Comparison of ENCODE assay signal across 8 cellular contexts in genomic region chr11:2398664-2399355, GRCh38. TPM values are rescaled to one million over a fixed set of nuclear protein-coding genes. Genes with fewer than 3 reads are reported as not detected.
A peak's percentile ranks its signal among the peaks of the same experiment; 100 is the strongest.
DNase-seq lines count a peak whose midpoint lies in the region; ATAC-seq and TF ChIP-seq lines count a peak whose summit lies in the region.

No MANE protein-coding gene starts in this region.

- H3K4me1 ChIP-seq in Peyer's patch (peaks cover 0 to 28% (median 16%) of the 10 kb centered on the region in 4 donors), esophagus muscularis mucosa (peaks cover 25 to 59% (median 43%) of the 10 kb centered on the region in 4 donors)

- 74% methylated on average over 6 of the region's 7 CpGs for WGBS in esophagus muscularis mucosa

- TF ChIP-seq EP300 in esophagus muscularis mucosa (IDR thresholded peaks at IDR 0.05), result no peak

- H3K36me3 ChIP-seq in Peyer's patch (peaks cover 0 to 53% (median 0%) of the 10 kb centered on the region in 3 donors), esophagus muscularis mucosa (peaks cover 46 to 72% (median 69%) of the 10 kb centered on the region in 4 donors)

- H3K27me3 ChIP-seq in Peyer's patch, result no peaks in the 10 kb centered on the region
- H3K27me3 ChIP-seq in esophagus muscularis mucosa, result no peaks in the 10 kb centered on the region

- TF ChIP-seq POLR2A in Peyer's patch (IDR thresholded peaks at IDR 0.05) (no peak), esophagus muscularis mucosa (IDR thresholded peaks at IDR 0.05; ENCODE audit: low read depth) (no peak)

- DNase-seq in Peyer's patch (no peak), esophagus muscularis mucosa (ENCODE audit: extremely low spot score) (no peak), skeletal muscle cell (ENCODE audit: low read depth) (no peak), NCI-H1694 treated with DMSO at 0.1 percent for 48 hours (lab: John Stamatoyannopoulos, UW) (no peak), activated gamma-delta T cell treated with Interleukin-2 at 50 U/mL for 16 hours (no peak)

- H3K4me3 ChIP-seq in Peyer's patch (peak overlapping the region in 2 of 4 donors; percentile 71 to 73), esophagus muscularis mucosa (peak overlapping the region in 2 of 4 donors; percentile 58 to 86), skeletal muscle cell (ENCODE audit: low read depth, low read length) (peak overlapping the region; percentile 74)

- H3K27ac ChIP-seq in Peyer's patch (peak overlapping the region; percentile 97 to 99 (median 97)), esophagus muscularis mucosa (replicated peaks in 1 of 4) (peak overlapping the region; percentile 93 to 99 (median 96))

- intact Hi-C loops in esophagus muscularis mucosa (cut with DNase I), result no loop called here

- no peak for ATAC-seq in HG03175 (IDR thresholded peaks at IDR 0.05; ENCODE audit: unreplicated experiment)
- no peak for ATAC-seq in HG02798 (IDR thresholded peaks at IDR 0.05; ENCODE audit: poor library complexity, unreplicated experiment)

- H3K9me3 ChIP-seq in Peyer's patch (no peaks in the 10 kb centered on the region), esophagus muscularis mucosa (no peaks in the 10 kb centered on the region)

- TF ChIP-seq CTCF in GM12873 (IDR thresholded peaks at IDR 0.05; ENCODE audit: insufficient read depth, low read depth, low read length, missing control alignments), result peak; percentile 16
- TF ChIP-seq CTCF in Peyer's patch (IDR thresholded peaks at IDR 0.05), result no peak
- no peak for TF ChIP-seq CTCF in esophagus muscularis mucosa (IDR thresholded peaks at IDR 0.05)

RNA-seq across cellular contexts. Expression of gene TSSC4, which starts 1.7 kb away (rescaled TPM):
- total RNA-seq in Peyer's patch, result 10 to 100 TPM; 16.5 to 40.2 (median 34.1) TPM
- total RNA-seq in esophagus muscularis mucosa, result 10 to 100 TPM; 46.9 to 76.9 (median 70.6) TPM

RNA-seq across cellular contexts. Expression of gene CD81, which starts 21.7 kb away (rescaled TPM):
- total RNA-seq in Peyer's patch (100 to 1,000 TPM in 2 of 4 donors, 10 to 100 TPM in 2; 49.2 to 124 (median 100) TPM), esophagus muscularis mucosa (100 to 1,000 TPM; 498 to 652 (median 582) TPM)

RNA-seq across cellular contexts. Expression of gene TRPM5, which starts 45.5 kb away (rescaled TPM):
- total RNA-seq in Peyer's patch, result 10 to 100 TPM in 3 of 4 donors, 1 to 10 TPM in 1; 8.1 to 24.2 (median 16.3) TPM
- total RNA-seq in esophagus muscularis mucosa, result not detected

RNA-seq across cellular contexts. Expression of gene KCNQ1, which starts 46.0 kb away (rescaled TPM):
- 10 to 100 TPM; 50.6 to 66.4 (median 54.2) TPM for total RNA-seq in Peyer's patch
- total RNA-seq in esophagus muscularis mucosa, result 1 to 10 TPM; 2.1 to 5.9 (median 4.3) TPM

Comparison
In these comparisons a context has a peak if more than half of its experiments do, and no peak if none do; other contexts are left out.
1. RNA of gene TRPM5, which starts 45.5 kb away (total RNA-seq): 8.1 to 24.2 TPM in Peyer's patch; not detected in esophagus muscularis mucosa; every median in the first group is over 4 times any median in the second.